ENCODE assay signal across 2 cellular contexts in the genomic region with DNA sequence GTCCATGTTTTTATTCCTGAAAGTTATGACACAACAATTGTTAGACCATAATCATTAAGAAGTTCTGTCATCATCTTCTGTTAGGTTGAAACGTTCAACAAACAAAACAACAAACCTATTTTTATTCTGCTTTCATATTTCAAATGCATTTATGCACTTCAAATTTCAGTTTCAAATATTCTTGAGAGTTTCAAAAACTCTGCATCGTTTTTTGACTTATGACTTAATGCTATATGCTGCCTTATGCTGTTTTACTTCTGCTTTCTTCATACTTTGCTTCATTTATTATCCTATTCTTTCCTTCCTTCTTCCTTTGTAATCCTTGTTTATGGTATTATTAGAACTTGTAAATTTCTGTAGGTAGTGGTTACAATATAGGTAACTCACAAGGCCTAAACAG.
TF ChIP-seq lines count a peak whose summit lies in the region.

No MANE protein-coding gene starts in this region.

TF ChIP-seq in SK-N-SH, 30 proteins besides CTCF, POLR2A, EP300 and RAD21 (continued from another document):
- TF ChIP-seq IRF3 (IDR thresholded peaks at IDR 0.05; ENCODE audit: low read depth, low read length) = no peak

TF ChIP-seq in SK-N-SH treated with all-trans-retinoic acid at 6 μM for 48 hours, 23 proteins besides CTCF, POLR2A, EP300 and RAD21 (continued from another document):
- TF ChIP-seq SNAI2 (CRISPR knock-in tag; IDR thresholded peaks at IDR 0.05) = no peak
- no peak for TF ChIP-seq RARB (CRISPR knock-in tag; IDR thresholded peaks at IDR 0.05)
- TF ChIP-seq ZC3H10 (CRISPR knock-in tag; IDR thresholded peaks at IDR 0.05) = no peak
- no peak for TF ChIP-seq BACH2 (CRISPR knock-in tag; IDR thresholded peaks at IDR 0.05; ENCODE audit: borderline replicate concordance)
- no peak for TF ChIP-seq PPARA (CRISPR knock-in tag; IDR thresholded peaks at IDR 0.05; ENCODE audit: borderline replicate concordance)
- TF ChIP-seq CSDC2 (CRISPR knock-in tag; IDR thresholded peaks at IDR 0.05) = no peak
- TF ChIP-seq ZFP3 (CRISPR knock-in tag; IDR thresholded peaks at IDR 0.05) = no peak
